In genomic region chr1:205452906-205453305, GRCh38 we compare ENCODE assay signal across 22 cellular contexts. TPM values are rescaled to one million over a fixed set of nuclear protein-coding genes. Genes with fewer than 3 reads are reported as not detected.
A peak's percentile ranks its signal among the peaks of the same experiment; 100 is the strongest.
DNase-seq lines count a peak whose midpoint lies in the region; TF ChIP-seq lines count a peak whose summit lies in the region.
"Had no signal": no experiment of that assay in that cellular context is flagged by ENCODE, and none has a peak within 500 bp of the region (broad histone marks: within the 10 kb centered on the region; RNA-seq: fewer than 3 reads in every experiment).

No MANE protein-coding gene starts in this region.

- H3K4me2 ChIP-seq in mesendoderm (ENCODE audit: low read length) (no peak overlapping the region), neuronal stem cell (ENCODE audit: insufficient read depth, low read length, poor library complexity, severe bottlenecking) (peak overlapping the region; percentile 27)

- intact Hi-C loops in CD14-positive monocyte (cut with micrococcal nuclease): no loop called here
- intact Hi-C loops in activated T-helper 2 cell treated with anti-CD3 and anti-CD28 coated beads, Interferon-gamma antibody, Interleukin-2, Interleukin-4, amounts not matched to agents 10 μg/mL and 5 μg/mL and 100 μg/mL, durations not matched to agents 14 hours and 24 hours and 36 hours (cut with micrococcal nuclease): loop anchor here (10.0 kb wide), 1 partner anchor 118 kb away; no protein-coding TSS in a partner anchor

- H3K79me1 ChIP-seq in mesendoderm (ENCODE audit: low read length) (peaks cover 8% of the 10 kb centered on the region), neuronal stem cell (ENCODE audit: low read depth, low read length) (peaks cover 6% of the 10 kb centered on the region)

- H3K36me3 Mint-ChIP-seq in brain: no peaks in the 10 kb centered on the region
- H3K36me3 Mint-ChIP-seq in CD14-positive monocyte: no peaks in the 10 kb centered on the region
- no peaks in the 10 kb centered on the region for H3K36me3 Mint-ChIP-seq in activated T-helper 2 cell treated with anti-CD3 and anti-CD28 coated beads, Interferon-gamma antibody, Interleukin-2, Interleukin-4, amounts not matched to agents 10 μg/mL and 5 μg/mL and 100 μg/mL, durations not matched to agents 14 hours and 24 hours and 36 hours (ENCODE audit: low read depth)
- H3K36me3 Mint-ChIP-seq: IgD-negative memory B cell had no signal

- H3K9me3 Mint-ChIP-seq in brain (peaks cover 0 to 3% (median 0%) of the 10 kb centered on the region in 5 experiments), CD14-positive monocyte (peaks cover 0 to 15% (median 0%) of the 10 kb centered on the region in 7 donors)
- H3K9me3 Mint-ChIP-seq in activated T-helper 2 cell treated with anti-CD3 and anti-CD28 coated beads, Interferon-gamma antibody, Interleukin-2, Interleukin-4, amounts not matched to agents 10 μg/mL and 5 μg/mL and 100 μg/mL, durations not matched to agents 14 hours and 24 hours and 36 hours: no peaks in the 10 kb centered on the region
- H3K9me3 Mint-ChIP-seq: IgD-negative memory B cell had no signal

- no peak overlapping the region for H2BK15ac ChIP-seq in mesendoderm (replicated peaks; ENCODE audit: low read depth)
- no peak overlapping the region for H2BK15ac ChIP-seq in neuronal stem cell (ENCODE audit: low read length)

- H3K18ac ChIP-seq in mesendoderm (ENCODE audit: low read length) (no peak overlapping the region), neuronal stem cell (ENCODE audit: low read length) (peak overlapping the region; percentile 84)

- no peak overlapping the region for H3K56ac ChIP-seq in mesendoderm (ENCODE audit: low read length)

- peak overlapping the region in 3 of 5 experiments; percentile 71 to 91 (median 80) for H3K27ac Mint-ChIP-seq in brain
- no peak overlapping the region for H3K27ac Mint-ChIP-seq in CD14-positive monocyte
- H3K27ac Mint-ChIP-seq in activated T-helper 2 cell treated with anti-CD3 and anti-CD28 coated beads, Interferon-gamma antibody, Interleukin-2, Interleukin-4, amounts not matched to agents 10 μg/mL and 5 μg/mL and 100 μg/mL, durations not matched to agents 14 hours and 24 hours and 36 hours: no peak overlapping the region
- H3K27ac Mint-ChIP-seq: IgD-negative memory B cell had no signal

- DNase-seq in G401 (ENCODE audit: low spot score): peak; percentile 33
- DNase-seq in mesendoderm: no peak
- DNase-seq in neuronal stem cell (ENCODE audit: low spot score): no peak
- no peak for DNase-seq in CD14-positive monocyte (ENCODE audit: low spot score)
- no peak for DNase-seq in activated T-helper 2 cell treated with anti-CD3 and anti-CD28 coated beads, Interferon-gamma antibody, Interleukin-2, Interleukin-4, amounts not matched to agents 10 μg/mL and 5 μg/mL and 100 μg/mL, durations not matched to agents 14 hours and 24 hours and 36 hours (ENCODE audit: low spot score)
- DNase-seq in stimulated activated CD8-positive, alpha-beta memory T cell treated with anti-CD3 and anti-CD28 coated beads, Interleukin-4, amount 100 ng/mL, for 48 hours: no peak
- DNase-seq: 8988T, ACHN, BE2C, Calu3, GM23248, NCI-H1092, NCI-H1436, NCI-H187 treated with DMSO at 0.1 percent for 48 hours, NCI-H2171 treated with DMSO at 0.1 percent for 48 hours, NCI-H524 treated with DMSO at 0.1 percent for 48 hours, NCI-H774, SHP77 had no signal

- no peak overlapping the region for H4K5ac ChIP-seq in mesendoderm (ENCODE audit: low read length)

- H4K8ac ChIP-seq in mesendoderm (ENCODE audit: low read depth, low read length) (no peak overlapping the region), neuronal stem cell (ENCODE audit: low read depth, low read length) (no peak overlapping the region)

- H3K27me3 ChIP-seq in mesendoderm (ENCODE audit: insufficient read depth, low read length, poor library complexity): no peaks in the 10 kb centered on the region
- peaks cover 0 to 71% (median 0%) of the 10 kb centered on the region in 3 experiments for H3K27me3 ChIP-seq in neuronal stem cell (ENCODE audit: control insufficient read depth in 3 of 3, insufficient read depth in 3 of 3, low read depth in 1 of 3, low read length in 3 of 3)

- H3K9me3 ChIP-seq in neuronal stem cell (replicated peaks in 1 of 2; ENCODE audit: control insufficient read depth in 2 of 2, insufficient read depth in 1 of 2, low read depth in 1 of 2, low read length in 2 of 2): no peaks in the 10 kb centered on the region
- H3K9me3 ChIP-seq: BE2C, HAP-1 had no signal

- H2AK5ac ChIP-seq in mesendoderm (ENCODE audit: low read length): no peak overlapping the region
- H2AK5ac ChIP-seq in neuronal stem cell (ENCODE audit: low read depth, low read length): no peak overlapping the region

- H3K9ac ChIP-seq in mesendoderm (ENCODE audit: low read length) (no peak overlapping the region), neuronal stem cell (ENCODE audit: low read depth, low read length, poor library complexity) (no peak overlapping the region)
- H3K9ac ChIP-seq: GM23248 had no signal

- H3K4me1 ChIP-seq in mesendoderm (ENCODE audit: control insufficient read depth, low read depth, low read length): peaks cover 30% of the 10 kb centered on the region
- H3K4me1 ChIP-seq in neuronal stem cell (ENCODE audit: control insufficient read depth in 2 of 2, insufficient read depth in 1 of 2, low read depth in 1 of 2, low read length in 2 of 2): peaks cover 32 to 44% of the 10 kb centered on the region in 2 donors
- H3K4me1 ChIP-seq: BE2C had no signal

- H3K14ac ChIP-seq in neuronal stem cell (ENCODE audit: low read length): no peak overlapping the region

- H3K4me1 Mint-ChIP-seq in brain (peaks cover 81% of the 10 kb centered on the region), CD14-positive monocyte (peaks cover 6% of the 10 kb centered on the region)
- peaks cover 3% of the 10 kb centered on the region for H3K4me1 Mint-ChIP-seq in activated T-helper 2 cell treated with anti-CD3 and anti-CD28 coated beads, Interferon-gamma antibody, Interleukin-2, Interleukin-4, amounts not matched to agents 10 μg/mL and 5 μg/mL and 100 μg/mL, durations not matched to agents 14 hours and 24 hours and 36 hours (ENCODE audit: low read depth)

- H2BK5ac ChIP-seq in mesendoderm (ENCODE audit: low read length) (no peak overlapping the region), neuronal stem cell (ENCODE audit: low read length) (no peak overlapping the region)

- in situ Hi-C loops in G401 (cut with HindIII; ENCODE audit: low sequenced_read_pairs): no loop called here

- H2BK120ac ChIP-seq in mesendoderm (ENCODE audit: low read depth, low read length) (no peak overlapping the region), neuronal stem cell (ENCODE audit: low read depth, low read length) (no peak overlapping the region)

- H3K27me3 Mint-ChIP-seq in brain (peaks cover 37% of the 10 kb centered on the region), CD14-positive monocyte (ENCODE audit: low read depth in 3 of 3) (peaks cover 59 to 79% (median 66%) of the 10 kb centered on the region in 3 donors)
- H3K27me3 Mint-ChIP-seq in activated T-helper 2 cell treated with anti-CD3 and anti-CD28 coated beads, Interferon-gamma antibody, Interleukin-2, Interleukin-4, amounts not matched to agents 10 μg/mL and 5 μg/mL and 100 μg/mL, durations not matched to agents 14 hours and 24 hours and 36 hours (ENCODE audit: low read depth): peaks cover 45% of the 10 kb centered on the region

- H3K23ac ChIP-seq in mesendoderm (ENCODE audit: low read length): no peak overlapping the region
- H3K23ac ChIP-seq in neuronal stem cell (ENCODE audit: low read depth, low read length, poor library complexity): no peak overlapping the region

- H4K91ac ChIP-seq in neuronal stem cell (ENCODE audit: low read depth, low read length, poor library complexity): no peak overlapping the region

- H3K4ac ChIP-seq in mesendoderm (ENCODE audit: low read depth, low read length): no peak overlapping the region
- no peak overlapping the region for H3K4ac ChIP-seq in neuronal stem cell (ENCODE audit: low read length)

- H3K79me2 ChIP-seq in mesendoderm (ENCODE audit: control insufficient read depth, insufficient read depth, low read length): peaks cover 11% of the 10 kb centered on the region

- H3K27ac ChIP-seq in mesendoderm (ENCODE audit: low read depth, low read length) (peak overlapping the region; percentile 13), neuronal stem cell (replicated peaks; ENCODE audit: low read length) (peak overlapping the region; percentile 99)
- H3K27ac ChIP-seq: GM23248, RWPE1 had no signal

- H2BK12ac ChIP-seq in neuronal stem cell (ENCODE audit: low read length): no peak overlapping the region

- H2AFZ ChIP-seq in neuronal stem cell (ENCODE audit: low read length): no peak overlapping the region
- H2AFZ ChIP-seq: GM23248 had no signal

- TF ChIP-seq CTCF in brain (conservative IDR thresholded peaks at IDR 0.05) (no peak), CD14-positive monocyte (IDR thresholded peaks at IDR 0.05) (no peak)

- no peak overlapping the region for H3K4me3 ChIP-seq in mesendoderm (ENCODE audit: low read length)
- H3K4me3 ChIP-seq in neuronal stem cell (ENCODE audit: low read length in 2 of 2): peak overlapping the region in 1 of 2 donors; percentile 16
- H3K4me3 ChIP-seq: GM23248, HAP-1 had no signal

- no CpG with 5 or more reads among the region's 4 CpGs for WGBS in mesendoderm (ENCODE audit: extremely low coverage, insufficient coverage, low lambda C conversion rate)
- WGBS in neuronal stem cell (ENCODE audit: extremely low coverage in 2 of 2, insufficient read length in 2 of 2, insufficient replicate concordance in 1 of 2), 2 donors: no CpG with 5 or more reads among the region's 4 CpGs

- peak overlapping the region; percentile 53 to 98 (median 94) for H3K4me3 Mint-ChIP-seq in brain
- peak overlapping the region in 1 of 2 donors; percentile 35 for H3K4me3 Mint-ChIP-seq in CD14-positive monocyte
- no peak overlapping the region for H3K4me3 Mint-ChIP-seq in activated T-helper 2 cell treated with anti-CD3 and anti-CD28 coated beads, Interferon-gamma antibody, Interleukin-2, Interleukin-4, amounts not matched to agents 10 μg/mL and 5 μg/mL and 100 μg/mL, durations not matched to agents 14 hours and 24 hours and 36 hours (ENCODE audit: low read depth)

- no peaks in the 10 kb centered on the region for H3K36me3 ChIP-seq in mesendoderm (ENCODE audit: control insufficient read depth, insufficient read depth, low read length)
- peaks cover 0 to 12% of the 10 kb centered on the region in 2 donors for H3K36me3 ChIP-seq in neuronal stem cell (replicated peaks in 1 of 2; ENCODE audit: control insufficient read depth in 2 of 2, insufficient read depth in 2 of 2, low read length in 2 of 2)
- H3K36me3 ChIP-seq: BE2C, HAP-1 had no signal

RNA-seq across cellular contexts. Expression of gene BLACAT1, which starts 2.9 kb away (rescaled TPM):
- total RNA-seq in G401 (2014; rRNA removed; shearing (Covaris generic)): 1.7 and 1.8 TPM in 2 replicates
- polyA plus RNA-seq in brain (ENCODE audit: insufficient read depth, low read depth, low replicate concordance): 0.10 TPM
- 2.8 TPM for polyA plus RNA-seq in mesendoderm (2013, experiment 1 of 2)
- 2.7 TPM for polyA plus RNA-seq in mesendoderm (2013, experiment 2 of 2)
- 75.0 TPM for polyA plus RNA-seq in neuronal stem cell (2013, experiment 1 of 2)
- polyA plus RNA-seq in neuronal stem cell (2013, experiment 2 of 2): 75.3 TPM
- not detected for polyA plus RNA-seq in CD14-positive monocyte
- not detected in 2 replicates for total RNA-seq in activated T-helper 2 cell treated with anti-CD3 and anti-CD28 coated beads, Interferon-gamma antibody, Interleukin-2, Interleukin-4, amounts not matched to agents 10 μg/mL and 5 μg/mL and 100 μg/mL, durations not matched to agents 14 hours and 24 hours and 36 hours
- total RNA-seq: GM23248 had no signal
- polyA plus RNA-seq: GM23248, IgD-negative memory B cell had no signal

RNA-seq across cellular contexts. Expression of gene LEMD1, which starts 31.1 kb away (rescaled TPM):
- 13.2 and 15.0 TPM in 2 replicates for total RNA-seq in G401 (2014; rRNA removed; shearing (Covaris generic))
- not detected for polyA plus RNA-seq in brain (ENCODE audit: insufficient read depth, low read depth, low replicate concordance)
- 4.3 TPM for polyA plus RNA-seq in mesendoderm (2013, experiment 1 of 2)
- polyA plus RNA-seq in mesendoderm (2013, experiment 2 of 2): 4.4 TPM
- 108 TPM for polyA plus RNA-seq in neuronal stem cell (2013, experiment 1 of 2)
- polyA plus RNA-seq in neuronal stem cell (2013, experiment 2 of 2): 112 TPM
- polyA plus RNA-seq in CD14-positive monocyte: not detected
- total RNA-seq in activated T-helper 2 cell treated with anti-CD3 and anti-CD28 coated beads, Interferon-gamma antibody, Interleukin-2, Interleukin-4, amounts not matched to agents 10 μg/mL and 5 μg/mL and 100 μg/mL, durations not matched to agents 14 hours and 24 hours and 36 hours: 0.48 TPM in 1 of 2 replicates, not detected in the other
- total RNA-seq: GM23248 had no signal
- polyA plus RNA-seq: GM23248, IgD-negative memory B cell had no signal

RNA-seq across cellular contexts. Expression of gene CDK18, which starts 51.6 kb away (rescaled TPM):
- 4.0 and 6.6 TPM in 2 replicates for total RNA-seq in G401 (2014; rRNA removed; shearing (Covaris generic))
- polyA plus RNA-seq in brain (ENCODE audit: insufficient read depth, low read depth, low replicate concordance) (73.1 TPM), CD14-positive monocyte (under 1 TPM; 0.48 to 0.66 TPM)
- 9.1 TPM for polyA plus RNA-seq in mesendoderm (2013, experiment 1 of 2)
- polyA plus RNA-seq in mesendoderm (2013, experiment 2 of 2): 8.9 TPM
- 25.8 TPM for polyA plus RNA-seq in neuronal stem cell (2013, experiment 1 of 2)
- polyA plus RNA-seq in neuronal stem cell (2013, experiment 2 of 2): 25.5 TPM
- total RNA-seq in activated T-helper 2 cell treated with anti-CD3 and anti-CD28 coated beads, Interferon-gamma antibody, Interleukin-2, Interleukin-4, amounts not matched to agents 10 μg/mL and 5 μg/mL and 100 μg/mL, durations not matched to agents 14 hours and 24 hours and 36 hours: 0.37 and 0.68 TPM in 2 replicates
- total RNA-seq: GM23248 had no signal
- polyA plus RNA-seq: GM23248 had no signal

Comparison
In these comparisons a context has a peak if more than half of its experiments do, and no peak if none do; other contexts are left out.
1. H3K27ac Mint-ChIP-seq: peak in brain (3 of 5); none in CD14-positive monocyte (0 of 7) and activated T-helper 2 cell treated with anti-CD3 and anti-CD28 coated beads, Interferon-gamma antibody, Interleukin-2, Interleukin-4, amounts not matched to agents 10 μg/mL and 5 μg/mL and 100 μg/mL, durations not matched to agents 14 hours and 24 hours and 36 hours (single experiment).